18 cellular contexts compared by ENCODE assay signal in genomic region chr12:85260904-85261303, GRCh38. TPM values are rescaled to one million over a fixed set of nuclear protein-coding genes. Genes with fewer than 3 reads are reported as not detected.
"Had no signal": no experiment of that assay in that cellular context is flagged by ENCODE, and none has a peak within 500 bp of the region (broad histone marks: within the 10 kb centered on the region; RNA-seq: fewer than 3 reads in every experiment).

No MANE protein-coding gene starts in this region.

- H3K4me3 ChIP-seq: gastroesophageal sphincter, heart right ventricle, pancreas, sigmoid colon, spleen, thyroid gland had no signal

- DNase-seq: activated CD4-positive, alpha-beta memory T cell treated with anti-CD3 and anti-CD28 coated beads for 36 hours; activated CD4-positive, alpha-beta T cell treated with anti-CD3 and anti-CD28 coated beads for 36 hours; dermis blood vessel endothelial cell; effector memory CD8-positive, alpha-beta T cell; heart right ventricle; mesenchymal stem cell; naive thymus-derived CD8-positive, alpha-beta T cell; pancreas; sigmoid colon; spleen; stimulated activated naive B cell treated with anti-CD40 and anti-IgM and Interleukin-4, amounts not matched to agents 10 μg/mL and 1 μg/mL and 100 μg/mL, for 72 hours; thyroid gland had no signal

- H3K36me3 ChIP-seq: gastroesophageal sphincter, heart right ventricle, neutrophil, pancreas, sigmoid colon, spleen, thyroid gland had no signal

- ATAC-seq: activated CD4-positive, alpha-beta T cell treated with anti-CD3 and anti-CD28 coated beads for 36 hours; effector memory CD8-positive, alpha-beta T cell; gastroesophageal sphincter; heart right ventricle; naive thymus-derived CD8-positive, alpha-beta T cell; pancreas; stimulated activated naive B cell treated with anti-CD40 and anti-IgM and Interleukin-4, amounts not matched to agents 10 μg/mL and 1 μg/mL and 100 μg/mL, for 72 hours; WTC11 had no signal

- H3K4me1 ChIP-seq: gastroesophageal sphincter, heart right ventricle, pancreas, sigmoid colon, spleen, thyroid gland had no signal

- H3K27ac ChIP-seq: epithelial cell of prostate, gastroesophageal sphincter, heart right ventricle, neutrophil, pancreas, sigmoid colon, spleen, thyroid gland had no signal

- H3K9me3 ChIP-seq: gastroesophageal sphincter, neutrophil, pancreas, sigmoid colon, spleen, thyroid gland had no signal

- H3K27me3 ChIP-seq: gastroesophageal sphincter, heart right ventricle, neutrophil, pancreas, sigmoid colon, spleen, thyroid gland had no signal

RNA-seq across cellular contexts. Expression of gene ALX1, which starts 19.1 kb away (rescaled TPM):
- total RNA-seq: activated CD4-positive, alpha-beta memory T cell treated with anti-CD3 and anti-CD28 coated beads for 36 hours; activated CD4-positive, alpha-beta T cell treated with anti-CD3 and anti-CD28 coated beads for 36 hours; cerebellum; dermis blood vessel endothelial cell; gastroesophageal sphincter; heart right ventricle; mucosa of gallbladder; naive thymus-derived CD8-positive, alpha-beta T cell; pancreas; spleen had no signal
- polyA plus RNA-seq: naive thymus-derived CD8-positive, alpha-beta T cell; pancreas; sigmoid colon; spleen had no signal
